ENCODE assay signal across 11 cellular contexts in genomic region chr16:9061358-9061813, GRCh38. TPM values are rescaled to one million over a fixed set of nuclear protein-coding genes. Genes with fewer than 3 reads are reported as not detected.
DNase-seq lines count a peak whose midpoint lies in the region; ATAC-seq, FAIRE-seq and TF ChIP-seq lines count a peak whose summit lies in the region.
"Had no signal": no experiment of that assay in that cellular context is flagged by ENCODE, and none has a peak within 500 bp of the region (broad histone marks: within the 10 kb centered on the region; RNA-seq: fewer than 3 reads in every experiment).

No MANE protein-coding gene starts in this region.

- no peak for TF ChIP-seq POLR2A in GM12892 (IDR thresholded peaks at IDR 0.05; ENCODE audit: low read depth, low read length)

- H3K9me3 Mint-ChIP-seq in HFFc6: no peaks in the 10 kb centered on the region

- TF ChIP-seq CTCF in LNCaP clone FGC (IDR thresholded peaks at IDR 0.05; ENCODE audit: control insufficient read depth, extremely low read depth, insufficient read depth) (no peak), bronchial epithelial cell (IDR thresholded peaks at IDR 0.05; ENCODE audit: insufficient read depth, low read length, severe bottlenecking) (no peak), HFFc6 (IDR thresholded peaks at IDR 0.05) (no peak)

- H3K36me3 Mint-ChIP-seq in HFFc6 (ENCODE audit: low read depth): no peaks in the 10 kb centered on the region
- H3K36me3 Mint-ChIP-seq: activated naive CD8-positive, alpha-beta T cell had no signal

- peaks cover 22% of the 10 kb centered on the region for H3K4me1 Mint-ChIP-seq in HFFc6 (ENCODE audit: low read depth)

- no peak overlapping the region for H3K4me3 Mint-ChIP-seq in HFFc6
- H3K4me3 Mint-ChIP-seq: activated naive CD8-positive, alpha-beta T cell had no signal

- H3K4me3 ChIP-seq in LNCaP clone FGC (ENCODE audit: low read depth, low read length) (no peak overlapping the region), bronchial epithelial cell (ENCODE audit: low read depth, low read length) (no peak overlapping the region)

- peak; percentile 62 for ATAC-seq in sciatic nerve
- ATAC-seq in HG03095 (IDR thresholded peaks at IDR 0.05; ENCODE audit: unreplicated experiment): no peak

- no peak overlapping the region; the same call in 1 of the 2 replicates for H3K27ac Mint-ChIP-seq in HFFc6
- H3K27ac Mint-ChIP-seq: activated naive CD8-positive, alpha-beta T cell had no signal

- FAIRE-seq in bronchial epithelial cell (lab: Jason Lieb, UNC): no peak
- no peak for FAIRE-seq in GM12892 (lab: Jason Lieb, UNC)
- FAIRE-seq: GM19239 had no signal

- H3K36me3 ChIP-seq in bronchial epithelial cell (ENCODE audit: control insufficient read depth, insufficient read depth, low read length): no peaks in the 10 kb centered on the region

- intact Hi-C loops in sciatic nerve (cut with DNase I): no loop called here

- H3K27me3 ChIP-seq in bronchial epithelial cell (ENCODE audit: control insufficient read depth, insufficient read depth, low read length): no peaks in the 10 kb centered on the region

- peak; percentile 18 for DNase-seq in NCI-H2107 treated with DMSO at 0.1 percent for 48 hours (lab: John Stamatoyannopoulos, UW; ENCODE audit: unreplicated experiment)
- DNase-seq in NCI-H2107 (lab: John Stamatoyannopoulos, UW): no peak
- peak; percentile 70 for DNase-seq in LNCaP clone FGC (ENCODE audit: low read depth)
- DNase-seq in bronchial epithelial cell (ENCODE audit: low read depth): peak; percentile 27
- DNase-seq in sciatic nerve (ENCODE audit: low spot score): no peak
- no peak for DNase-seq in HFFc6
- no peak for DNase-seq in GM12892 (ENCODE audit: insufficient read length)
- DNase-seq: NCI-H526 treated with DMSO at 0.1 percent for 48 hours had no signal

- H3K27me3 Mint-ChIP-seq in HFFc6 (ENCODE audit: insufficient read depth): no peaks in the 10 kb centered on the region
- H3K27me3 Mint-ChIP-seq: activated naive CD8-positive, alpha-beta T cell had no signal

RNA-seq across cellular contexts. Expression of gene HAPSTR1, which starts 30.1 kb away (rescaled TPM):
- total RNA-seq in bronchial epithelial cell (66.1 and 91.0 TPM in 2 replicates), sciatic nerve (54.4 TPM)
- total RNA-seq in HFFc6 (2021; fragmentation: NEBNext Ultra II Directional; extraction: Animal tissue kit (Norgen Biotek cat#: 25700)): 10 to 100 TPM; 65.0 to 77.4 (median 72.0) TPM
- 24.1 TPM for polyA plus RNA-seq in GM12892 (2012; ENCODE audit: missing spikeins)

Comparison
In these comparisons a context has a peak if more than half of its experiments do, and no peak if none do; other contexts are left out.
1. DNase-seq: peak in NCI-H2107 treated with DMSO at 0.1 percent for 48 hours (single experiment), LNCaP clone FGC (single experiment) and bronchial epithelial cell (single experiment); none in NCI-H2107 (single experiment), sciatic nerve (single experiment), HFFc6 (single experiment) and GM12892 (single experiment).